Comparison of ENCODE assay signal across 12 cellular contexts in the genomic region with DNA sequence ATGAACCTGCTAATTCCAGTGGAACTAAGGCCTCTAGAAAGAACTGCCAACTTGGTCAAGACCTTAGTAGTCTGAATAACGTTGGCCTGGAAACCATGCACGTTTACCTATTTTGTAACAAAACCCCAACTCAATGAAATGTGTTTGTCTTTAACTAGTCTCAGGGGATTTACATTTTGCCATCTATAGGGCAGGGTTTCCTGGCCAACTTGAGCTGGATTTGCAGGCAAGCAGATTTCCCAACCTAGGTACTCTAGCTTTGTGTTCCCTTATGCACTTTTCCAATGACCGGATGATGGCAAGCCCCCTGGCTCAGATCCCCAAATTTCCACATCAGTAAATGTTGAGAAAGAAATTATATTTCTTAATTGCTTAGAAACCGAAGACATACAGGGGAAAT.
DNase-seq lines count a peak whose midpoint lies in the region; ATAC-seq and TF ChIP-seq lines count a peak whose summit lies in the region.
"Had no signal": no experiment of that assay in that cellular context is flagged by ENCODE, and none has a peak within 500 bp of the region (broad histone marks: within the 10 kb centered on the region; RNA-seq: fewer than 3 reads in every experiment).

No MANE protein-coding gene starts in this region.

- no peak overlapping the region for H4K8ac ChIP-seq in neuronal stem cell (ENCODE audit: low read depth, low read length)

- no peak overlapping the region for H2BK5ac ChIP-seq in neuronal stem cell (ENCODE audit: low read length)

- H3K27ac ChIP-seq in HL-60 (replicated peaks), result peak overlapping the region; percentile 30
- peak overlapping the region; percentile 48 for H3K27ac ChIP-seq in neuronal stem cell (replicated peaks; ENCODE audit: low read length)

- H3K79me1 ChIP-seq in neuronal stem cell (ENCODE audit: low read depth, low read length), result no peaks in the 10 kb centered on the region

- TF ChIP-seq CTCF in HL-60 (IDR thresholded peaks at IDR 0.05; ENCODE audit: insufficient read depth, low read length), result no peak

- no peak overlapping the region for H2BK12ac ChIP-seq in neuronal stem cell (ENCODE audit: low read length)

- DNase-seq in HL-60 (ENCODE audit: low read depth in 1 of 2, low spot score in 1 of 2), result peak in 1 of 2 experiments; percentile 43
- DNase-seq in NCI-H460 (ENCODE audit: extremely low read depth, low read depth), result peak; percentile 41
- peak; percentile 86 for DNase-seq in fibroblast of gingiva (ENCODE audit: low read depth)
- no peak for DNase-seq in neuronal stem cell (ENCODE audit: low spot score)
- DNase-seq in DMS 273 (lab: John Stamatoyannopoulos, UW; ENCODE audit: unreplicated experiment), result no peak
- no peak for DNase-seq in NCI-H2227 (lab: John Stamatoyannopoulos, UW; ENCODE audit: unreplicated experiment)
- DNase-seq: C1 segment of cervical spinal cord; Calu3; CD4-positive, alpha-beta T cell; DMS79 had no signal

- no peak overlapping the region for H2AFZ ChIP-seq in neuronal stem cell (ENCODE audit: low read length)

- H3K4me2 ChIP-seq in neuronal stem cell (ENCODE audit: insufficient read depth, low read length, poor library complexity, severe bottlenecking), result no peak overlapping the region

- H3K4ac ChIP-seq in neuronal stem cell (ENCODE audit: low read length), result no peak overlapping the region

- no peaks in the 10 kb centered on the region for H3K9me3 ChIP-seq in neuronal stem cell (replicated peaks in 1 of 2; ENCODE audit: control insufficient read depth in 2 of 2, insufficient read depth in 1 of 2, low read depth in 1 of 2, low read length in 2 of 2)

- no peak overlapping the region for H3K9ac ChIP-seq in neuronal stem cell (ENCODE audit: low read depth, low read length, poor library complexity)

- no CpG with 5 or more reads among the region's 4 CpGs for whole genome bisulfite sequencing in neuronal stem cell (ENCODE audit: extremely low coverage in 2 of 2, insufficient read length in 2 of 2, insufficient replicate concordance in 1 of 2), 2 donors

- H4K91ac ChIP-seq in neuronal stem cell (ENCODE audit: low read depth, low read length, poor library complexity), result no peak overlapping the region

- H3K14ac ChIP-seq in neuronal stem cell (ENCODE audit: low read length), result no peak overlapping the region

- H3K27me3 ChIP-seq in HL-60 (ENCODE audit: insufficient read depth, poor library complexity, severe bottlenecking) (no peaks in the 10 kb centered on the region), neuronal stem cell (ENCODE audit: control insufficient read depth in 3 of 3, insufficient read depth in 3 of 3, low read depth in 1 of 3, low read length in 3 of 3) (no peaks in the 10 kb centered on the region)

- H3K4me3 ChIP-seq in HL-60 (replicated peaks; ENCODE audit: insufficient read depth, low read length) (no peak overlapping the region), neuronal stem cell (ENCODE audit: low read length in 2 of 2) (no peak overlapping the region)

- H3K4me1 ChIP-seq in neuronal stem cell (ENCODE audit: control insufficient read depth in 2 of 2, insufficient read depth in 1 of 2, low read depth in 1 of 2, low read length in 2 of 2), result peaks cover 0 to 30% of the 10 kb centered on the region in 2 donors

- no peak overlapping the region for H2AK5ac ChIP-seq in neuronal stem cell (ENCODE audit: low read depth, low read length)

- no peaks in the 10 kb centered on the region for H3K36me3 ChIP-seq in neuronal stem cell (replicated peaks in 1 of 2; ENCODE audit: control insufficient read depth in 2 of 2, insufficient read depth in 2 of 2, low read length in 2 of 2)

- H2BK15ac ChIP-seq in neuronal stem cell (ENCODE audit: low read length), result no peak overlapping the region

- H2BK120ac ChIP-seq in neuronal stem cell (ENCODE audit: low read depth, low read length), result no peak overlapping the region

- no peak overlapping the region for H3K23ac ChIP-seq in neuronal stem cell (ENCODE audit: low read depth, low read length, poor library complexity)

- no peak overlapping the region for H3K18ac ChIP-seq in neuronal stem cell (ENCODE audit: low read length)

- ATAC-seq in GM19023 (IDR thresholded peaks at IDR 0.05; ENCODE audit: unreplicated experiment), result no peak
- ATAC-seq: HCT116 had no signal

Comparison
In these comparisons a context has a peak if more than half of its experiments do, and no peak if none do; other contexts are left out.
1. DNase-seq: peak in NCI-H460 (single experiment) and fibroblast of gingiva (single experiment); none in neuronal stem cell (single experiment), DMS 273 (single experiment) and NCI-H2227 (single experiment).